ENCODE assay signal across 30 cellular contexts in the genomic region with DNA sequence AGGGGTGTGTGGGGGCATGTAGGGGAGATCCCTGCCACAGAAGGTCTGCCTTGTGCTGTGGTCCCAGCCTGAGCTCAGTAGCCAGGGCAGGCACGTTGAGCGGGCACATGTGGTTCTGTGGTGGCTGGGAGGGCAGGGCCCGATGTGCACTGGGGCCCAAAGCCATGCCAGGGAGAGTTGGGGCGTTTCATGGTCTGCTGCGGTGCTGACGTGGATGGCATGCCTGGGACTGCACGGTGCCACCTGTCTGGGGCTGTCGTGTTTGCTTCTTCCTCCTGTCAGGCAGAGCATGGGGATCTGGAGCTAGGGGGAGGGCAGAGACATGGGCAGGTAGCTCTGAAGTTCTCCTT.
"Had no signal": no experiment of that assay in that cellular context is flagged by ENCODE, and none has a peak within 500 bp of the region (broad histone marks: within the 10 kb centered on the region; RNA-seq: fewer than 3 reads in every experiment).

No MANE protein-coding gene starts in this region.

- H3K36me3 Mint-ChIP-seq: activated naive CD4-positive, alpha-beta T cell treated with anti-CD3 and anti-CD28 coated beads, Interleukin-2, amount 50 U/mL, for 72 hours; IgD-negative memory B cell had no signal

- H3K27me3 Mint-ChIP-seq: activated B cell treated with CpG ODN at 0.5 μM for 24 hours; activated CD4-positive, alpha-beta T cell treated with anti-CD3 and anti-CD28 coated beads, Interleukin-2, amount 10 ng/mL, durations not matched to agents 24 days and 14 days; activated CD8-positive, alpha-beta memory T cell treated with anti-CD3 and anti-CD28 coated beads, Interleukin-2, amount 10 ng/mL, durations not matched to agents 7 days and 5 days; activated naive CD8-positive, alpha-beta T cell treated with anti-CD3 and anti-CD28 coated beads, Interleukin-2, amount 50 U/mL, for 24 hours; IgD-negative memory B cell; T-cell had no signal

- H3K4me3 ChIP-seq: cardiac muscle cell, SK-N-MC had no signal

- DNase-seq: activated B cell treated with CpG ODN at 0.5 μM for 24 hours; activated CD4-positive, alpha-beta T cell treated with anti-CD3 and anti-CD28 coated beads for 1 hour; activated CD4-positive, alpha-beta T cell treated with anti-CD3 and anti-CD28 coated beads, Interleukin-2, amount 10 ng/mL, durations not matched to agents 24 days and 14 days; activated CD4-positive, alpha-beta T cell treated with anti-CD3 and anti-CD28 coated beads, Interleukin-2, amount 50 U/mL, for 48 hours; activated CD8-positive, alpha-beta memory T cell treated with anti-CD3 and anti-CD28 coated beads, Interleukin-2, amount 10 ng/mL, durations not matched to agents 7 days and 5 days; activated naive CD8-positive, alpha-beta T cell treated with anti-CD3 and anti-CD28 coated beads, Interleukin-2, amount 50 U/mL, for 24 hours; activated T-cell treated with anti-CD3 and anti-CD28 coated beads, Interleukin-2, amount 50 U/mL, for 48 hours; amniotic stem cell; brain microvascular endothelial cell; NCI-H1092; NCI-H1417; NCI-H1694; NCI-H2029; NCI-H2107; NCI-H510A treated with DMSO at 0.1 percent for 48 hours; NCI-H69; NK-92 treated with Interleukin-12 subunit alpha and Interleukin-12 subunit beta, amount 100 ng/mL, for 24 hours; OCI-M1; RPMI8226; T-cell; T-helper 2 cell; T1000 had no signal

- H3K9me3 Mint-ChIP-seq: activated B cell treated with CpG ODN at 0.5 μM for 24 hours; activated CD4-positive, alpha-beta T cell treated with anti-CD3 and anti-CD28 coated beads, Interleukin-2, amount 10 ng/mL, durations not matched to agents 24 days and 14 days; activated naive CD4-positive, alpha-beta T cell treated with anti-CD3 and anti-CD28 coated beads, Interleukin-2, amount 50 U/mL, for 72 hours; activated naive CD8-positive, alpha-beta T cell treated with anti-CD3 and anti-CD28 coated beads, Interleukin-2, amount 50 U/mL, for 24 hours; activated T-helper 2 cell treated with anti-CD3 and anti-CD28 coated beads, Interferon-gamma antibody, Interleukin-2, Interleukin-4, amounts not matched to agents 10 μg/mL and 5 μg/mL and 100 μg/mL, durations not matched to agents 14 hours and 24 hours and 36 hours; IgD-negative memory B cell; T-cell had no signal

- H3K27ac ChIP-seq: brain microvascular endothelial cell, cardiac muscle cell, KMS-11, SK-N-MC had no signal

- H3K27me3 ChIP-seq: brain microvascular endothelial cell, cardiac muscle cell had no signal

- H3K4me3 Mint-ChIP-seq: activated B cell treated with CpG ODN at 0.5 μM for 24 hours; activated CD4-positive, alpha-beta T cell treated with anti-CD3 and anti-CD28 coated beads, Interleukin-2, amount 10 ng/mL, durations not matched to agents 24 days and 14 days; activated CD8-positive, alpha-beta memory T cell treated with anti-CD3 and anti-CD28 coated beads, Interleukin-2, amount 10 ng/mL, durations not matched to agents 7 days and 5 days; activated naive CD8-positive, alpha-beta T cell treated with anti-CD3 and anti-CD28 coated beads, Interleukin-2, amount 50 U/mL, for 24 hours; IgD-negative memory B cell; T-cell had no signal

- H3K27ac Mint-ChIP-seq: activated B cell treated with CpG ODN at 0.5 μM for 24 hours; activated CD4-positive, alpha-beta T cell treated with anti-CD3 and anti-CD28 coated beads, Interleukin-2, amount 10 ng/mL, durations not matched to agents 24 days and 14 days; activated CD8-positive, alpha-beta memory T cell treated with anti-CD3 and anti-CD28 coated beads, Interleukin-2, amount 10 ng/mL, durations not matched to agents 7 days and 5 days; activated naive CD4-positive, alpha-beta T cell treated with anti-CD3 and anti-CD28 coated beads, Interleukin-2, amount 50 U/mL, for 72 hours; activated naive CD8-positive, alpha-beta T cell treated with anti-CD3 and anti-CD28 coated beads, Interleukin-2, amount 50 U/mL, for 24 hours; activated T-helper 2 cell treated with anti-CD3 and anti-CD28 coated beads, Interferon-gamma antibody, Interleukin-2, Interleukin-4, amounts not matched to agents 10 μg/mL and 5 μg/mL and 100 μg/mL, durations not matched to agents 14 hours and 24 hours and 36 hours; T-cell had no signal

- H3K4me2 ChIP-seq: KMS-11 had no signal

- ATAC-seq: activated CD8-positive, alpha-beta memory T cell treated with anti-CD3 and anti-CD28 coated beads, Interleukin-2, amount 10 ng/mL, durations not matched to agents 7 days and 5 days; activated naive CD4-positive, alpha-beta T cell treated with anti-CD3 and anti-CD28 coated beads, Interleukin-2, amount 50 U/mL, for 72 hours; activated naive CD8-positive, alpha-beta T cell treated with anti-CD3 and anti-CD28 coated beads, Interleukin-2, amount 50 U/mL, for 24 hours; Panc1; Right ventricle myocardium inferior; T-cell had no signal
